ENCODE assay signal across 8 cellular contexts in genomic region chr7:90403174-90404113, GRCh38. TPM values are rescaled to one million over a fixed set of nuclear protein-coding genes. Genes with fewer than 3 reads are reported as not detected.
DNase-seq lines count a peak whose midpoint lies in the region; ATAC-seq and TF ChIP-seq lines count a peak whose summit lies in the region.

CLDN12 (plus strand) TSS chr7:90403461; CDS start chr7:90412677, 9,216 bp downstream.

- peak within 1 kb of the TSS; percentile 73 for H3K27ac ChIP-seq in HUES64 (ENCODE audit: low read depth, low read length)
- H3K27ac ChIP-seq in OCI-LY3 (ENCODE audit: low read length): peak within 1 kb of the TSS; percentile 35; the same call in 1 of the 2 replicates
- peak within 1 kb of the TSS; percentile 96 for H3K27ac ChIP-seq in epithelial cell of prostate

- H4K20me1 ChIP-seq in OCI-LY3 (ENCODE audit: insufficient read depth, low read length): no peaks in the 10 kb centered on the region

- peak within 1 kb of the TSS; percentile 73 for H3K9ac ChIP-seq in HUES64 (ENCODE audit: low read depth, low read length)
- H3K9ac ChIP-seq in OCI-LY3 (ENCODE audit: low read length): peak within 1 kb of the TSS; percentile 86

- peak within 1 kb of the TSS; percentile 92 for H3K4me2 ChIP-seq in OCI-LY3 (ENCODE audit: low read length)

- H3K4me1 ChIP-seq in HUES64 (ENCODE audit: insufficient read depth, low read length) (peaks cover 7% of the 10 kb centered on the region; the same call in 1 of the 2 replicates), OCI-LY3 (ENCODE audit: low read length) (peaks cover 6% of the 10 kb centered on the region; the same call in 1 of the 2 replicates), mononuclear cell (ENCODE audit: insufficient read depth, low read length) (peaks cover 5% of the 10 kb centered on the region)

- peak; percentile 95 for ATAC-seq in GM21515 (IDR thresholded peaks at IDR 0.05; ENCODE audit: unreplicated experiment)

- H2AFZ ChIP-seq in OCI-LY3 (ENCODE audit: low read depth, low read length): peak within 1 kb of the TSS; percentile 100

- H3K36me3 ChIP-seq in HUES64 (ENCODE audit: insufficient read depth, low read length) (peaks cover 34% of the 10 kb centered on the region), OCI-LY3 (replicated peaks; ENCODE audit: low read depth, low read length) (no peaks in the 10 kb centered on the region)

- TF ChIP-seq CTCF in OCI-LY3 (IDR thresholded peaks at IDR 0.05; ENCODE audit: low read depth, low read length): no peak

- H3K9me3 ChIP-seq in HUES64 (ENCODE audit: insufficient read depth, low read depth, low read length) (no peaks in the 10 kb centered on the region), OCI-LY3 (ENCODE audit: insufficient read depth, low read length) (no peaks in the 10 kb centered on the region), mononuclear cell (ENCODE audit: low read depth, low read length) (peaks cover 7% of the 10 kb centered on the region)

- DNase-seq in DMS 273 (lab: John Stamatoyannopoulos, UW; ENCODE audit: unreplicated experiment) (peak; percentile 97), activated T-cell treated with anti-CD3 and anti-CD28 coated beads for 24 hours (ENCODE audit: low read depth) (peak; percentile 63), epithelial cell of prostate (ENCODE audit: low read depth, low spot score) (peak; percentile 93)
- peak; percentile 33 to 39 for DNase-seq in stimulated activated CD8-positive, alpha-beta memory T cell treated with anti-CD3 and anti-CD28 coated beads, Interleukin-4, amount 100 ng/mL, for 1 hour (ENCODE audit: low read depth in 2 of 2, low spot score in 1 of 2)

- H3K79me2 ChIP-seq in OCI-LY3 (ENCODE audit: low read length): no peaks in the 10 kb centered on the region

- peaks cover 24% of the 10 kb centered on the region for H3K27me3 ChIP-seq in HUES64 (ENCODE audit: insufficient read depth, low read length)
- H3K27me3 ChIP-seq in OCI-LY3 (ENCODE audit: low read depth, low read length): no peaks in the 10 kb centered on the region
- H3K27me3 ChIP-seq in mononuclear cell (ENCODE audit: insufficient read depth, low read length): no peaks in the 10 kb centered on the region

- under 1% methylated on average over 33 of the region's 35 CpGs for WGBS in HUES64

- H3K4me3 ChIP-seq in HUES64 (ENCODE audit: low read length): peak within 1 kb of the TSS; percentile 92
- peak within 1 kb of the TSS; percentile 99 for H3K4me3 ChIP-seq in OCI-LY3 (ENCODE audit: low read length)
- H3K4me3 ChIP-seq in mononuclear cell (ENCODE audit: low read length): peak within 1 kb of the TSS; percentile 44

RNA-seq across cellular contexts. Expression of gene CLDN12, which starts in this region (rescaled TPM):
- polyA plus RNA-seq in HUES64 (2013, experiment 1 of 2): 27.9 TPM
- polyA plus RNA-seq in HUES64 (2013, experiment 2 of 2): 37.6 TPM
- 1.4 TPM for total RNA-seq in mononuclear cell

Comparison
In these comparisons a context has a peak if more than half of its experiments do, and no peak if none do; other contexts are left out.
1. Peak in every context shown above with its lines: DNase-seq, ATAC-seq, H3K4me3 ChIP-seq and H3K27ac ChIP-seq.
2. DNase-seq: peak in every context shown above with its lines; median percentile 97 in DMS 273; 93 in epithelial cell of prostate; 63 in activated T-cell treated with anti-CD3 and anti-CD28 coated beads for 24 hours; 36 in stimulated activated CD8-positive, alpha-beta memory T cell treated with anti-CD3 and anti-CD28 coated beads, Interleukin-4, amount 100 ng/mL, for 1 hour.
3. H3K27ac ChIP-seq: peak in every context shown above with its lines; median percentile 96 in epithelial cell of prostate; 73 in HUES64; 35 in OCI-LY3.
4. H3K4me3 ChIP-seq: peak in every context shown above with its lines; median percentile 99 in OCI-LY3; 92 in HUES64; 44 in mononuclear cell.